Comparison of ENCODE assay signal across 2 cellular contexts in the genomic region with DNA sequence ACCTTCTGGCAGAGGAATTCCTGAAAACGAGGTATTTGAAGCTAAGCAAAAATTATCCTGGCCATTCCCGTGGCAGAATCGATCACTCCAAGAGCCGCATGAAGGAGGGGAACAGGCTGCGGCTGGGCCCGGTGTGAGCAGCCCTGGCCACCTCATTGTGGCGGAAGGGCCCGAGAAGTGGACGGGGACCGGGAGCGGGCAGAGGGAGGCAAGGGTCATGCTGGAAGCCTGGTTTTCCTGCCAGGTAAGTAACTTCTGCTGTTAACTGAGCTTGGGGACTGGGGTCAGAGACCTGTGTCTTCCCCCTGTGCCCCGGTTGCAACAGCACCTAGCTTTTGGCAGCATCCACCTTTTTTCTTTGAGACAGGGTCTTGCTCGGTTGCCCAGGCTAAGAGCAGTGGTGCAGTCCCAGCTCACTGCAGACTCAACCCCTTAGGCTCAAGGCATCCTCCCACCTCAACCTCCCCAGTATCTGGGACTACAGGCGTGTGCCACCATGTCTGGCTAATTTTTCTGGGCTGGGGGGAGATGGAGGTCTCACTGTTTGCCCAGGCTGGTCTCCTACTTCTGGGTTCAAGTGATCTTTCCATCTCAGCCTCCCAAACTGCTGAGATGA.
TF ChIP-seq lines count a peak whose summit lies in the region.

No MANE protein-coding gene starts in this region.

TF ChIP-seq in HepG2, 621 proteins besides CTCF, POLR2A, EP300 and RAD21 (continued from another document):
- TF ChIP-seq, protein P1, sequence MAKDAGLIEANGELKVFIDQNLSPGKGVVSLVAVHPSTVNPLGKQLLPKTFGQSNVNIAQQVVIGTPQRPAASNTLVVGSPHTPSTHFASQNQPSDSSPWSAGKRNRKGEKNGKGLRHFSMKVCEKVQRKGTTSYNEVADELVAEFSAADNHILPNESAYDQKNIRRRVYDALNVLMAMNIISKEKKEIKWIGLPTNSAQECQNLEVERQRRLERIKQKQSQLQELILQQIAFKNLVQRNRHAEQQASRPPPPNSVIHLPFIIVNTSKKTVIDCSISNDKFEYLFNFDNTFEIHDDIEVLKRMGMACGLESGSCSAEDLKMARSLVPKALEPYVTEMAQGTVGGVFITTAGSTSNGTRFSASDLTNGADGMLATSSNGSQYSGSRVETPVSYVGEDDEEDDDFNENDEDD (CRISPR knock-in tag; IDR thresholded peaks at IDR 0.05; ENCODE audit: borderline replicate concordance), result no peak
- TF ChIP-seq HMG20A (CRISPR knock-in tag; IDR thresholded peaks at IDR 0.05; ENCODE audit: borderline replicate concordance) (no peak), ZNF264 (CRISPR knock-in tag; IDR thresholded peaks at IDR 0.05) (no peak)

TF ChIP-seq in WTC11, 78 proteins besides CTCF, POLR2A, EP300 and RAD21 (continued from another document):
- TF ChIP-seq, protein P2, sequence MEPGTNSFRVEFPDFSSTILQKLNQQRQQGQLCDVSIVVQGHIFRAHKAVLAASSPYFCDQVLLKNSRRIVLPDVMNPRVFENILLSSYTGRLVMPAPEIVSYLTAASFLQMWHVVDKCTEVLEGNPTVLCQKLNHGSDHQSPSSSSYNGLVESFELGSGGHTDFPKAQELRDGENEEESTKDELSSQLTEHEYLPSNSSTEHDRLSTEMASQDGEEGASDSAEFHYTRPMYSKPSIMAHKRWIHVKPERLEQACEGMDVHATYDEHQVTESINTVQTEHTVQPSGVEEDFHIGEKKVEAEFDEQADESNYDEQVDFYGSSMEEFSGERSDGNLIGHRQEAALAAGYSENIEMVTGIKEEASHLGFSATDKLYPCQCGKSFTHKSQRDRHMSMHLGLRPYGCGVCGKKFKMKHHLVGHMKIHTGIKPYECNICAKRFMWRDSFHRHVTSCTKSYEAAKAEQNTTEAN (CRISPR knock-in tag; IDR thresholded peaks at IDR 0.05), result no peak
- TF ChIP-seq ZNF121 (CRISPR knock-in tag; IDR thresholded peaks at IDR 0.05), result peak; percentile 90
